ENCODE assay signal across 8 cellular contexts in genomic region chr1:210400043-210400840, GRCh38.
DNase-seq lines count a peak whose midpoint lies in the region; ATAC-seq and TF ChIP-seq lines count a peak whose summit lies in the region.

No MANE protein-coding gene starts in this region.

- POLR2A ChIA-PET in A673 (lab: Charles Lee; ENCODE audit: low non-redundant PET) (no interaction called here), T-cell (lab: Charles Lee) (interaction anchor here in 1 of 2 donors (0.8 kb wide), 1 partner anchor 26 kb away, joined by 4 read pairs; no protein-coding TSS in a partner anchor)

- H3K4me3 ChIP-seq in A673 (ENCODE audit: low read depth, low read length, poor library complexity, severe bottlenecking) (no peak overlapping the region), astrocyte of the cerebellum (ENCODE audit: low read depth, low read length) (no peak overlapping the region), iPS DF 6.9 (ENCODE audit: low read length) (no peak overlapping the region)

- H3K27me3 ChIP-seq in A673 (replicated peaks; ENCODE audit: insufficient read depth, low read depth, low read length, poor library complexity) = peaks cover 3% of the 10 kb centered on the region
- no peaks in the 10 kb centered on the region for H3K27me3 ChIP-seq in iPS DF 6.9 (ENCODE audit: control insufficient read depth, insufficient read depth, low read length)

- no CpG with 5 or more reads among the region's 5 CpGs for WGBS in iPS DF 6.9 (ENCODE audit: insufficient coverage, insufficient read length)

- H3K27ac ChIP-seq in A673 (ENCODE audit: low read depth, low read length, poor library complexity, severe bottlenecking) (no peak overlapping the region), iPS DF 6.9 (ENCODE audit: low read length) (no peak overlapping the region)

- H3K27ac Mint-ChIP-seq in T-cell = peak overlapping the region in 1 of 2 donors; percentile 75

- no peaks in the 10 kb centered on the region for H3K36me3 ChIP-seq in A673 (ENCODE audit: insufficient read depth, low read length, poor library complexity, severe bottlenecking)
- H3K36me3 ChIP-seq in iPS DF 6.9 (ENCODE audit: control insufficient read depth, insufficient read depth, low read length) = no peaks in the 10 kb centered on the region

- H3K4me3 Mint-ChIP-seq in T-cell = no peak overlapping the region

- no TSS peak for BruUV-seq in A673 (replicated peaks; lab: Mats Ljungman, UMichigan)

- H3K27me3 Mint-ChIP-seq in T-cell = no peaks in the 10 kb centered on the region

- H3K9me3 ChIP-seq in A673 (ENCODE audit: low read depth, low read length, poor library complexity, severe bottlenecking) = no peaks in the 10 kb centered on the region
- H3K9me3 ChIP-seq in iPS DF 6.9 (ENCODE audit: control insufficient read depth, insufficient read depth, low read length) = no peaks in the 10 kb centered on the region; the same call in 1 of the 2 replicates

- peak; percentile 74 for DNase-seq in A673 (ENCODE audit: low spot score)
- DNase-seq in NCI-H1105 (lab: John Stamatoyannopoulos, UW) = peak; percentile 44
- DNase-seq in T-cell = peak in 21 of 34 experiments; percentile 5 to 35 (median 20)
- peak; percentile 65 for DNase-seq in astrocyte of the cerebellum (ENCODE audit: low read depth)
- peak; percentile 50 for DNase-seq in iPS DF 6.9 (ENCODE audit: low read depth, low spot score)
- peak; percentile 11 to 14 for DNase-seq in stimulated activated CD4-positive, alpha-beta T cell treated with anti-CD3 and anti-CD28 coated beads, Interleukin-15, amount 100 ng/mL, for 1 hour (ENCODE audit: low read depth in 1 of 2, low spot score in 1 of 2)

- H3K36me3 Mint-ChIP-seq in T-cell = peaks cover 3% of the 10 kb centered on the region

- in situ Hi-C loops in astrocyte of the cerebellum (cut with HindIII; ENCODE audit: low sequenced_read_pairs) = no loop called here

- peaks cover 0 to 4% (median 2%) of the 10 kb centered on the region in 3 donors for H3K9me3 Mint-ChIP-seq in T-cell

- peak; percentile 95 for ATAC-seq in GM18498 (IDR thresholded peaks at IDR 0.05; ENCODE audit: unreplicated experiment)
- ATAC-seq in HG02763 (IDR thresholded peaks at IDR 0.05; ENCODE audit: unreplicated experiment) = peak; percentile 87
- ATAC-seq in T-cell (replicated peaks in 1 of 4) = peak; percentile 63 to 76 (median 69)

- TF ChIP-seq CTCF in A673 (conservative IDR thresholded peaks at IDR 0.05; ENCODE audit: low read depth, low read length) (peak; percentile 92), astrocyte of the cerebellum (IDR thresholded peaks at IDR 0.05; ENCODE audit: low read depth, low read length, missing control alignments) (peak; percentile 96)

- H3K4me1 Mint-ChIP-seq in T-cell = peaks cover 16 to 32% (median 17%) of the 10 kb centered on the region in 3 donors

- CTCF ChIA-PET in A673 (lab: Charles Lee) (interaction anchor here (0.6 to 1.7 kb wide), 3 partner anchors 26 to 40 kb away, joined by 3 to 5 read pairs (median 4); no protein-coding TSS in a partner anchor), T-cell (lab: Charles Lee) (interaction anchor here (0.6 to 1.8 kb wide), 13 partner anchors 9 to 1076 kb away, joined by 3 to 10 read pairs (median 3); partner anchors contain the start of gene KCNH1 (in 1 of the 2))

- no peaks in the 10 kb centered on the region for H3K4me1 ChIP-seq in A673 (ENCODE audit: insufficient read depth, low read length, poor library complexity, severe bottlenecking)
- peaks cover 1% of the 10 kb centered on the region; the same call in 1 of the 2 replicates for H3K4me1 ChIP-seq in iPS DF 6.9 (ENCODE audit: control insufficient read depth, insufficient read depth, low read length)

- intact Hi-C loops in A673 (cut with micrococcal nuclease; ENCODE audit: unreplicated experiment) = loop anchor here (1.0 to 10.0 kb wide), 4 partner anchors 40 to 1255 kb away; no protein-coding TSS in a partner anchor

Comparison
In these comparisons a context has a peak if more than half of its experiments do, and no peak if none do; other contexts are left out.
1. DNase-seq: peak in every context shown above with its lines; median percentile 74 in A673; 65 in astrocyte of the cerebellum; 50 in iPS DF 6.9; 44 in NCI-H1105; 20 in T-cell; 12 in stimulated activated CD4-positive, alpha-beta T cell treated with anti-CD3 and anti-CD28 coated beads, Interleukin-15, amount 100 ng/mL, for 1 hour.